7 cellular contexts compared by ENCODE assay signal in the genomic region with DNA sequence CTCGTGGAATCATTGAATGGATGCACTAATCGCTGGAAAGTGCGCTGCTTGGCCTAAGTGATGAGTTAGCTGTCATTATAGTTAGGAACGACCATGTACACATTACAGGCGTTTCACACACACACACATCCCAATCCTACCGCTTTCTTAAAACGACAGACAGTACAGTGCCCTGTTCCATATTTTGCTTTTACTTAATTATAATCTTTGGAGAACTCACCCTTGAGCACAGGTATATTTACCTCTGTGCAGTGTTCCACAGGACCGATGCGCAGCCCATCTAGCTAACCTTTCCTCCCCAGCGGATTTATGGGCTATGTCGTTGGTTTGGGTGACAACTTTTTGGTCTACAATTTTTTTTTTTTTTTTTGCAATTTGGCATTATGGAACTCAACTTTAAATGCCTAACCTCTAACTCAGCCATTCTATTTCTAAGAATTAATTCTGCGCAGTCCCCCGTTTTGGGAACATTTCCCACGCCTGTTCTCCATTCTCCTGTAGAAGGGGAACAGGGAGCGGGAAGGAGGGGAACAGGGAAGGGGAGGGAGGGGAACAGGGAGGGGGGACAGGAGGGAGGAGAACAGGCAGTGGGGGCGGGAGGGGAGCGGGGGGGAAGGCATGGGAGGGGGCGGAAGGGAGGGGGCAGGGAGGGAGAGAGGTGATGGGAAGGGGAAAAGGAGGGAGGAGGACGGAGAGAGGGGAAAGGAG. TPM values are rescaled to one million over a fixed set of nuclear protein-coding genes. Genes with fewer than 3 reads are reported as not detected.
DNase-seq lines count a peak whose midpoint lies in the region; ATAC-seq, FAIRE-seq and TF ChIP-seq lines count a peak whose summit lies in the region.

No MANE protein-coding gene starts in this region.

- no peak for DNase-seq in DND-41
- peak; percentile 15 for DNase-seq in NCI-H748 treated with DMSO at 0.1 percent for 48 hours (lab: John Stamatoyannopoulos, UW)
- DNase-seq in epidermal melanocyte (ENCODE audit: insufficient read length, low spot score) = peak; percentile 19
- DNase-seq in sigmoid colon = no peak
- no peak for DNase-seq in RCC 7860 (ENCODE audit: low spot score)
- no peak for DNase-seq in globus pallidus (ENCODE audit: low spot score)
- DNase-seq in NCI-H146 treated with DMSO at 0.1 percent for 48 hours (lab: John Stamatoyannopoulos, UW; ENCODE audit: unreplicated experiment) = no peak

- H3K4me3 ChIP-seq in DND-41 (ENCODE audit: low read depth in 1 of 2, low read length in 2 of 2) = no peak overlapping the region; a peak in 1 of 4 replicates
- peak overlapping the region in 3 of 4 donors; percentile 82 to 92 (median 88) for H3K4me3 ChIP-seq in sigmoid colon

- TF ChIP-seq EP300 in sigmoid colon (IDR thresholded peaks at IDR 0.05) = no peak

- 25 to 39% methylated on average over 19 of the region's 19 CpGs for WGBS in sigmoid colon, 2 donors

- no peak for ATAC-seq in DND-41 (ENCODE audit: insufficient read depth, low read depth)

- no peak overlapping the region for H2AFZ ChIP-seq in DND-41 (ENCODE audit: low read depth, low read length)

- TF ChIP-seq POLR2A in sigmoid colon (IDR thresholded peaks at IDR 0.05) = no peak

- H4K20me1 ChIP-seq in DND-41 (ENCODE audit: insufficient read depth, low read length) = peaks cover 32% of the 10 kb centered on the region

- H3K36me3 ChIP-seq in DND-41 (ENCODE audit: insufficient read depth, low read length) = peaks cover 29% of the 10 kb centered on the region
- H3K36me3 ChIP-seq in sigmoid colon = peaks cover 0 to 12% (median 3%) of the 10 kb centered on the region in 4 donors

- intact Hi-C loops in sigmoid colon (cut with DNase I) = loop anchor here (10.0 kb wide), 2 partner anchors 181 to 431 kb away; a partner anchor contains a TSS

- no peak for FAIRE-seq in RCC 7860 (lab: Jason Lieb, UNC)

- no peaks in the 10 kb centered on the region for H3K9me3 ChIP-seq in DND-41 (ENCODE audit: insufficient read depth, low read length, severe bottlenecking)
- no peaks in the 10 kb centered on the region for H3K9me3 ChIP-seq in sigmoid colon

- peaks cover 40% of the 10 kb centered on the region for H3K79me2 ChIP-seq in DND-41 (ENCODE audit: insufficient read depth, low read length)

- H3K4me1 ChIP-seq in DND-41 (ENCODE audit: insufficient read depth, low read length) (peaks cover 34% of the 10 kb centered on the region), sigmoid colon (peaks cover 0 to 38% (median 27%) of the 10 kb centered on the region in 4 donors)

- no peak overlapping the region for H3K27ac ChIP-seq in DND-41 (ENCODE audit: low read length)
- H3K27ac ChIP-seq in sigmoid colon = peak overlapping the region; percentile 86 to 100 (median 96)

- H3K4me2 ChIP-seq in DND-41 (ENCODE audit: insufficient read depth, low read length) = peak overlapping the region; percentile 42

- no peak overlapping the region for H3K9ac ChIP-seq in DND-41 (ENCODE audit: low read depth, low read length)

- TF ChIP-seq CTCF in DND-41 (IDR thresholded peaks at IDR 0.05; ENCODE audit: borderline replicate concordance, extremely low read depth, low read length, poor library complexity, severe bottlenecking) (no peak), sigmoid colon (IDR thresholded peaks at IDR 0.05) (no peak)

- H3K27me3 ChIP-seq in DND-41 (ENCODE audit: insufficient read depth, low read length, poor library complexity) (no peaks in the 10 kb centered on the region), sigmoid colon (no peaks in the 10 kb centered on the region)

RNA-seq across cellular contexts. Expression of a gene that starts 0.7 kb away (rescaled TPM):
- 10 to 100 TPM; 13.2 to 29.1 (median 18.6) TPM for total RNA-seq in sigmoid colon
- 10 to 100 TPM in 1 of 3 donors, 1 to 10 TPM in 2; 5.3 to 17.5 (median 5.4) TPM for polyA plus RNA-seq in sigmoid colon

RNA-seq across cellular contexts. Expression of a gene that starts 35.3 kb away (rescaled TPM):
- 10 to 100 TPM in 1 of 4 donors, 1 to 10 TPM in 3; 7.6 to 15.6 (median 8.9) TPM for total RNA-seq in sigmoid colon
- 10 to 100 TPM in 1 of 3 donors, 1 to 10 TPM in 2; 9.0 to 33.8 (median 9.7) TPM for polyA plus RNA-seq in sigmoid colon

RNA-seq across cellular contexts. Expression of a gene that starts 56.0 kb away (rescaled TPM):
- total RNA-seq in sigmoid colon = 10 to 100 TPM; 14.5 to 35.7 (median 18.8) TPM
- 10 to 100 TPM in 1 of 3 donors, 1 to 10 TPM in 2; 3.2 to 22.3 (median 4.2) TPM for polyA plus RNA-seq in sigmoid colon

Comparison
In these comparisons a context has a peak if more than half of its experiments do, and no peak if none do; other contexts are left out.
1. DNase-seq: peak in NCI-H748 treated with DMSO at 0.1 percent for 48 hours (single experiment) and epidermal melanocyte (single experiment); none in DND-41 (single experiment), sigmoid colon (single experiment), RCC 7860 (single experiment), globus pallidus (single experiment) and NCI-H146 treated with DMSO at 0.1 percent for 48 hours (single experiment).
2. H3K4me3 ChIP-seq: peak in sigmoid colon (3 of 4); none in DND-41 (0 of 2).